Comparison of ENCODE assay signal across 26 cellular contexts in the genomic region with DNA sequence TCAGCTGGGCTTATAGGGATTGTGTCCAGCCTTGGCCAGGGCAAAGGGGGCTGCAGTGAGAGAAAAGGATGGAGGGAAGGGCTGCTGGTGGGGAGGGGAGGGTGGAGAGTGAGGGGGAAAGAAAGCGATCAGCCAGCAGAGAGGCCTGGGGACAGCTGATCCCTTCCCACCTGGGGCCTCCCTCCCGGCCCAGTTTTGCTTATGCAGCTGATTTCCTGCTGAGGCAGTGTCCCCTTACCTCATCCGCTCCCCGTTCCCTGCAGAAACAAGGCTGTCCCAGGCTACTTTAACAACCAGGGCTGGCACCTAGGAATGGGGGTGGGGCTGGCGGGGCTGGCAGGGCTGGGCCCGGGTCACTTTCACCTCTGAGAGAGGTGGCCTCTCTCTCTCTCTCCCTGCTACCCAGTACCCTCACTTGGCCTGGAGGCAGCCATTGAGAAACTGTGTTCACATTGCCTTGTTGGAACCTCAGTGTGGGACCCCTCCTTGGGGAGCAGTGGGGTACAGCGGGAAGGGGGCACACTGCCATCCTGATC. TPM values are rescaled to one million over a fixed set of nuclear protein-coding genes. Genes with fewer than 3 reads are reported as not detected.
DNase-seq lines count a peak whose midpoint lies in the region; ATAC-seq and TF ChIP-seq lines count a peak whose summit lies in the region.
"Had no signal": no experiment of that assay in that cellular context is flagged by ENCODE, and none has a peak within 500 bp of the region (broad histone marks: within the 10 kb centered on the region; RNA-seq: fewer than 3 reads in every experiment).

No MANE protein-coding gene starts in this region.

- no peak overlapping the region for H3K27ac Mint-ChIP-seq in GM23338
- no peak overlapping the region for H3K27ac Mint-ChIP-seq in endodermal cell
- H3K27ac Mint-ChIP-seq in endothelial cell (ENCODE audit: unreplicated experiment): no peak overlapping the region
- H3K27ac Mint-ChIP-seq: activated B cell treated with CpG ODN at 0.5 μM for 24 hours; activated naive CD4-positive, alpha-beta T cell treated with anti-CD3 and anti-CD28 coated beads, Interleukin-2, amount 50 U/mL, for 24 hours; activated T-helper 1 cell treated with anti-CD3 and anti-CD28 coated beads, Interleukin-12 subunit alpha, Interleukin-12 subunit beta, Interleukin-2, Interleukin-4 antibody, amounts not matched to agents 30 ng/mL and 10 ng/mL and 1 ng/mL, durations not matched to agents 14 hours and 24 hours and 36 hours; CD4-positive, CD25-positive, alpha-beta regulatory T cell; stimulated activated naive CD8-positive, alpha-beta T cell treated with anti-CD3 and anti-CD28 coated beads, Interleukin-15, Interleukin-2, amounts not matched to agents 100 ng/mL and 50 ng/mL, for 24 hours had no signal

- H2AK5ac ChIP-seq in neuronal stem cell (ENCODE audit: low read depth, low read length): no peak overlapping the region

- H3K79me2 ChIP-seq in GM23338 (replicated peaks; ENCODE audit: insufficient read depth): no peaks in the 10 kb centered on the region

- no peak overlapping the region for H4K8ac ChIP-seq in neuronal stem cell (ENCODE audit: low read depth, low read length)

- H3K9me3 Mint-ChIP-seq in GM23338 (no peaks in the 10 kb centered on the region), endodermal cell (no peaks in the 10 kb centered on the region), endothelial cell (ENCODE audit: unreplicated experiment) (no peaks in the 10 kb centered on the region)
- H3K9me3 Mint-ChIP-seq: activated B cell treated with CpG ODN at 0.5 μM for 24 hours; activated naive CD4-positive, alpha-beta T cell treated with anti-CD3 and anti-CD28 coated beads, Interleukin-2, amount 50 U/mL, for 24 hours; activated T-helper 1 cell treated with anti-CD3 and anti-CD28 coated beads, Interleukin-12 subunit alpha, Interleukin-12 subunit beta, Interleukin-2, Interleukin-4 antibody, amounts not matched to agents 30 ng/mL and 10 ng/mL and 1 ng/mL, durations not matched to agents 14 hours and 24 hours and 36 hours; CD4-positive, CD25-positive, alpha-beta regulatory T cell; stimulated activated naive CD8-positive, alpha-beta T cell treated with anti-CD3 and anti-CD28 coated beads, Interleukin-15, Interleukin-2, amounts not matched to agents 100 ng/mL and 50 ng/mL, for 24 hours had no signal

- H3K36me3 ChIP-seq in GM23338 (ENCODE audit: insufficient read depth): no peaks in the 10 kb centered on the region
- H3K36me3 ChIP-seq in HUES48 (ENCODE audit: control insufficient read depth, insufficient read depth, low read length): peaks cover 5% of the 10 kb centered on the region; the same call in 1 of the 2 replicates
- no peaks in the 10 kb centered on the region for H3K36me3 ChIP-seq in endodermal cell (ENCODE audit: control insufficient read depth, insufficient read depth, low read length)
- H3K36me3 ChIP-seq in neuronal stem cell (replicated peaks in 1 of 2; ENCODE audit: control insufficient read depth in 2 of 2, insufficient read depth in 2 of 2, low read length in 2 of 2): no peaks in the 10 kb centered on the region
- no peaks in the 10 kb centered on the region for H3K36me3 ChIP-seq in esophagus squamous epithelium
- H3K36me3 ChIP-seq: transverse colon had no signal

- H3K18ac ChIP-seq in neuronal stem cell (ENCODE audit: low read length): no peak overlapping the region

- H3K9ac ChIP-seq in HUES48 (ENCODE audit: low read depth, low read length) (no peak overlapping the region), endodermal cell (ENCODE audit: extremely low read depth, low read length, poor library complexity, severe bottlenecking) (no peak overlapping the region), neuronal stem cell (ENCODE audit: low read depth, low read length, poor library complexity) (peak overlapping the region; percentile 78)

- no peak overlapping the region for H3K14ac ChIP-seq in neuronal stem cell (ENCODE audit: low read length)

- peak overlapping the region; percentile 72 for H3K4me2 ChIP-seq in GM23338
- H3K4me2 ChIP-seq in neuronal stem cell (ENCODE audit: insufficient read depth, low read length, poor library complexity, severe bottlenecking): no peak overlapping the region

- H2BK12ac ChIP-seq in neuronal stem cell (ENCODE audit: low read length): no peak overlapping the region

- H4K20me1 ChIP-seq in GM23338 (replicated peaks; ENCODE audit: insufficient read depth): no peaks in the 10 kb centered on the region

- WGBS in endodermal cell (ENCODE audit: insufficient coverage in 1 of 2, insufficient read length in 1 of 2), 2 experiments: 37% methylated on average over 7 of the region's 7 CpGs; no CpG with 5 or more reads in 1 of the 2 experiments
- no CpG with 5 or more reads among the region's 7 CpGs for WGBS in neuronal stem cell (ENCODE audit: extremely low coverage in 2 of 2, insufficient read length in 2 of 2, insufficient replicate concordance in 1 of 2), 2 donors
- WGBS in esophagus squamous epithelium, 2 donors: 56 to 65% methylated on average over 6 of the region's 7 CpGs

- intact Hi-C loops in esophagus squamous epithelium (cut with DNase I): no loop called here

- peak; percentile 35 for ATAC-seq in GM23338
- ATAC-seq: left colon had no signal

- peaks cover 35% of the 10 kb centered on the region for H3K27me3 Mint-ChIP-seq in GM23338 (ENCODE audit: insufficient read depth, low read depth, poor library complexity)
- peaks cover 69% of the 10 kb centered on the region for H3K27me3 Mint-ChIP-seq in endodermal cell (ENCODE audit: insufficient read depth)
- peaks cover 21% of the 10 kb centered on the region for H3K27me3 Mint-ChIP-seq in endothelial cell (ENCODE audit: unreplicated experiment)

- H3K4ac ChIP-seq in neuronal stem cell (ENCODE audit: low read length): no peak overlapping the region

- peaks cover 33% of the 10 kb centered on the region for H3K4me1 ChIP-seq in GM23338 (ENCODE audit: insufficient read depth)
- H3K4me1 ChIP-seq in HUES48 (ENCODE audit: control insufficient read depth, insufficient read depth, low read length): peaks cover 31% of the 10 kb centered on the region
- peaks cover 4% of the 10 kb centered on the region for H3K4me1 ChIP-seq in endodermal cell (ENCODE audit: control insufficient read depth, insufficient read depth, low read length)
- H3K4me1 ChIP-seq in neuronal stem cell (ENCODE audit: control insufficient read depth in 2 of 2, insufficient read depth in 1 of 2, low read depth in 1 of 2, low read length in 2 of 2): peaks cover 11 to 12% of the 10 kb centered on the region in 2 donors
- H3K4me1 ChIP-seq in esophagus squamous epithelium: peaks cover 14 to 24% (median 16%) of the 10 kb centered on the region in 3 donors

- TF ChIP-seq POLR2A in esophagus squamous epithelium (IDR thresholded peaks at IDR 0.05): no peak

- peaks cover 39% of the 10 kb centered on the region for H3K4me1 Mint-ChIP-seq in GM23338
- no peaks in the 10 kb centered on the region for H3K4me1 Mint-ChIP-seq in endodermal cell
- H3K4me1 Mint-ChIP-seq in endothelial cell (ENCODE audit: unreplicated experiment): peaks cover 16% of the 10 kb centered on the region

- H2BK15ac ChIP-seq in neuronal stem cell (ENCODE audit: low read length): no peak overlapping the region

- no peak for TF ChIP-seq CTCF in GM23338 (conservative IDR thresholded peaks at IDR 0.05; ENCODE audit: low read depth in 2 of 2)
- TF ChIP-seq CTCF in endodermal cell (conservative IDR thresholded peaks at IDR 0.05): no peak
- no peak for TF ChIP-seq CTCF in esophagus squamous epithelium (IDR thresholded peaks at IDR 0.05)
- no peak for TF ChIP-seq CTCF in endothelial cell (IDR thresholded peaks at IDR 0.05; ENCODE audit: unreplicated experiment)

- H2AFZ ChIP-seq in GM23338 (no peak overlapping the region), neuronal stem cell (ENCODE audit: low read length) (no peak overlapping the region)

- H3K9me3 ChIP-seq in HUES48 (ENCODE audit: control insufficient read depth, insufficient read depth, low read length) (no peaks in the 10 kb centered on the region), endodermal cell (ENCODE audit: control insufficient read depth, low read length) (no peaks in the 10 kb centered on the region), neuronal stem cell (replicated peaks in 1 of 2; ENCODE audit: control insufficient read depth in 2 of 2, insufficient read depth in 1 of 2, low read depth in 1 of 2, low read length in 2 of 2) (no peaks in the 10 kb centered on the region), esophagus squamous epithelium (no peaks in the 10 kb centered on the region)
- H3K9me3 ChIP-seq: right atrium auricular region, transverse colon had no signal

- peaks cover 59% of the 10 kb centered on the region for H3K27me3 ChIP-seq in GM23338 (ENCODE audit: insufficient read depth)
- H3K27me3 ChIP-seq in HUES48 (ENCODE audit: control insufficient read depth, insufficient read depth, low read length): peaks cover 53% of the 10 kb centered on the region
- H3K27me3 ChIP-seq in endodermal cell (ENCODE audit: control insufficient read depth, insufficient read depth, low read length, poor library complexity, severe bottlenecking): peaks cover 68% of the 10 kb centered on the region
- H3K27me3 ChIP-seq in neuronal stem cell (ENCODE audit: control insufficient read depth in 3 of 3, insufficient read depth in 3 of 3, low read depth in 1 of 3, low read length in 3 of 3): peaks cover 26 to 92% (median 59%) of the 10 kb centered on the region in 3 experiments
- H3K27me3 ChIP-seq in esophagus squamous epithelium: peaks cover 13 to 92% (median 16%) of the 10 kb centered on the region in 4 donors
- H3K27me3 ChIP-seq: right atrium auricular region had no signal

- no peak overlapping the region for H2BK5ac ChIP-seq in neuronal stem cell (ENCODE audit: low read length)

- H3K23ac ChIP-seq in neuronal stem cell (ENCODE audit: low read depth, low read length, poor library complexity): no peak overlapping the region

- 0 out of 2 replicates have a peak, but pooled peaks cover 9% of the 10 kb centered on the region for H3F3A ChIP-seq in GM23338 (replicated peaks; ENCODE audit: low read depth)

- peak; percentile 80 for DNase-seq in GM23338 (ENCODE audit: low spot score)
- peak; percentile 85 for DNase-seq in endodermal cell
- no peak for DNase-seq in neuronal stem cell (ENCODE audit: low spot score)
- DNase-seq in NCI-H345 treated with DMSO at 0.1 percent for 48 hours (lab: John Stamatoyannopoulos, UW; ENCODE audit: unreplicated experiment): no peak
- DNase-seq in esophagus squamous epithelium (lab: John Stamatoyannopoulos, UW): no peak
- no peak for DNase-seq in endothelial cell (ENCODE audit: low spot score)
- no peak for DNase-seq in stimulated activated naive CD4-positive, alpha-beta T cell (lab: John Stamatoyannopoulos, UW)
- DNase-seq: activated B cell treated with CpG ODN at 0.5 μM for 24 hours; CD4-positive, CD25-positive, alpha-beta regulatory T cell; KG1; left colon; NCI-H146; OCI-M1; SIG-M5; stimulated activated CD4-positive, alpha-beta T cell treated with anti-CD3 and anti-CD28 coated beads, Interleukin-12 subunit alpha, Interleukin-12 subunit beta, amount 100 ng/mL, for 4 hours; SW 1271; T1000; transverse colon had no signal

- H3K9me2 ChIP-seq in GM23338 (ENCODE audit: insufficient read depth): no peaks in the 10 kb centered on the region

- peaks cover 6% of the 10 kb centered on the region; the same call in 1 of the 3 replicates for H3K36me3 Mint-ChIP-seq in GM23338 (ENCODE audit: low read depth)
- H3K36me3 Mint-ChIP-seq in endodermal cell (ENCODE audit: low read depth): no peaks in the 10 kb centered on the region
- H3K36me3 Mint-ChIP-seq in endothelial cell (ENCODE audit: low read depth, unreplicated experiment): peaks cover 6% of the 10 kb centered on the region
- H3K36me3 Mint-ChIP-seq: activated naive CD4-positive, alpha-beta T cell treated with anti-CD3 and anti-CD28 coated beads, Interleukin-2, amount 50 U/mL, for 24 hours; CD4-positive, CD25-positive, alpha-beta regulatory T cell had no signal

- no peak overlapping the region for H2BK120ac ChIP-seq in neuronal stem cell (ENCODE audit: low read depth, low read length)

- H3K4me3 ChIP-seq in GM23338 (peak overlapping the region; percentile 39; the same call in 1 of the 2 replicates), HUES48 (ENCODE audit: low read depth, low read length) (0 out of 2 replicates have a peak overlapping the region, but pooled peaks have one; percentile 14), endodermal cell (ENCODE audit: low read length) (no peak overlapping the region), neuronal stem cell (ENCODE audit: low read length in 2 of 2) (no peak overlapping the region), esophagus squamous epithelium (no peak overlapping the region)
- H3K4me3 ChIP-seq: coronary artery, right atrium auricular region, transverse colon had no signal

- no peaks in the 10 kb centered on the region for H3K79me1 ChIP-seq in neuronal stem cell (ENCODE audit: low read depth, low read length)

- H3K4me3 Mint-ChIP-seq in GM23338 (peak overlapping the region; percentile 42; the same call in 1 of the 3 replicates), endodermal cell (no peak overlapping the region), endothelial cell (ENCODE audit: unreplicated experiment) (no peak overlapping the region)
- H3K4me3 Mint-ChIP-seq: activated B cell treated with CpG ODN at 0.5 μM for 24 hours; activated naive CD4-positive, alpha-beta T cell treated with anti-CD3 and anti-CD28 coated beads, Interleukin-2, amount 50 U/mL, for 24 hours; activated T-helper 1 cell treated with anti-CD3 and anti-CD28 coated beads, Interleukin-12 subunit alpha, Interleukin-12 subunit beta, Interleukin-2, Interleukin-4 antibody, amounts not matched to agents 30 ng/mL and 10 ng/mL and 1 ng/mL, durations not matched to agents 14 hours and 24 hours and 36 hours; CD4-positive, CD25-positive, alpha-beta regulatory T cell; stimulated activated naive CD8-positive, alpha-beta T cell treated with anti-CD3 and anti-CD28 coated beads, Interleukin-15, Interleukin-2, amounts not matched to agents 100 ng/mL and 50 ng/mL, for 24 hours had no signal

- no peak overlapping the region for H4K91ac ChIP-seq in neuronal stem cell (ENCODE audit: low read depth, low read length, poor library complexity)

- H3K27ac ChIP-seq in GM23338 (ENCODE audit: low read depth): no peak overlapping the region
- no peak overlapping the region for H3K27ac ChIP-seq in HUES48 (ENCODE audit: low read depth, low read length)
- H3K27ac ChIP-seq in endodermal cell (ENCODE audit: low read depth, low read length): no peak overlapping the region
- H3K27ac ChIP-seq in neuronal stem cell (replicated peaks; ENCODE audit: low read length): no peak overlapping the region
- no peak overlapping the region for H3K27ac ChIP-seq in esophagus squamous epithelium
- H3K27ac ChIP-seq: coronary artery, transverse colon had no signal

RNA-seq across cellular contexts. Expression of a gene that starts 12.2 kb away (rescaled TPM):
- total RNA-seq in GM23338 (2014; rRNA removed; shearing (Covaris generic)): 33.8 and 37.3 TPM in 2 replicates
- polyA plus RNA-seq in GM23338 (2016; fragmentation: Nextera tagmentation; extraction: Ambion mirVana): 25.2 and 27.0 TPM in 2 replicates
- 10 to 100 TPM; 36.9 to 38.2 TPM for total RNA-seq in endodermal cell
- polyA plus RNA-seq in endodermal cell (2013, experiment 1 of 2): 23.4 TPM
- polyA plus RNA-seq in endodermal cell (2013, experiment 2 of 2): 22.9 TPM
- polyA plus RNA-seq in neuronal stem cell (2013, experiment 1 of 2): 11.1 TPM
- 10.9 TPM for polyA plus RNA-seq in neuronal stem cell (2013, experiment 2 of 2)
- total RNA-seq in esophagus squamous epithelium: 10 to 100 TPM; 18.1 to 31.1 (median 26.4) TPM
- total RNA-seq in endothelial cell (ENCODE audit: unreplicated experiment): 30.2 TPM

RNA-seq across cellular contexts. Expression of a gene that starts 27.8 kb away (rescaled TPM):
- total RNA-seq in GM23338 (2014; rRNA removed; shearing (Covaris generic)): 3.6 TPM in 1 of 2 replicates, not detected in the other
- polyA plus RNA-seq in GM23338 (2016; fragmentation: Nextera tagmentation; extraction: Ambion mirVana): 0.13 and 0.40 TPM in 2 replicates
- total RNA-seq in endodermal cell (under 1 TPM; 0.29 to 1.00 TPM), esophagus squamous epithelium (not detected), endothelial cell (ENCODE audit: unreplicated experiment) (1.6 TPM)
- 2.0 TPM for polyA plus RNA-seq in endodermal cell (2013, experiment 1 of 2)
- 1.4 TPM for polyA plus RNA-seq in endodermal cell (2013, experiment 2 of 2)
- polyA plus RNA-seq in neuronal stem cell (2013, experiment 1 of 2): 0.14 TPM
- 0.15 TPM for polyA plus RNA-seq in neuronal stem cell (2013, experiment 2 of 2)
- total RNA-seq: activated B cell treated with CpG ODN at 0.5 μM for 24 hours, left colon, mesenteric fat pad, right atrium auricular region, transverse colon had no signal
- polyA plus RNA-seq: CD4-positive, CD25-positive, alpha-beta regulatory T cell; fibroblast of lung had no signal

RNA-seq across cellular contexts. Expression of a gene that starts 51.8 kb away (rescaled TPM):
- 32.4 and 32.6 TPM in 2 replicates for total RNA-seq in GM23338 (2014; rRNA removed; shearing (Covaris generic))
- 12.6 and 12.9 TPM in 2 replicates for polyA plus RNA-seq in GM23338 (2016; fragmentation: Nextera tagmentation; extraction: Ambion mirVana)
- 10 to 100 TPM; 23.1 to 29.8 TPM for total RNA-seq in endodermal cell
- polyA plus RNA-seq in endodermal cell (2013, experiment 1 of 2): 42.6 TPM
- polyA plus RNA-seq in endodermal cell (2013, experiment 2 of 2): 38.8 TPM
- 24.0 TPM for polyA plus RNA-seq in neuronal stem cell (2013, experiment 1 of 2)
- polyA plus RNA-seq in neuronal stem cell (2013, experiment 2 of 2): 23.9 TPM
- 10 to 100 TPM in 1 of 4 donors, 1 to 10 TPM in 3; 3.8 to 29.0 (median 5.0) TPM for total RNA-seq in esophagus squamous epithelium
- 6.1 TPM for total RNA-seq in endothelial cell (ENCODE audit: unreplicated experiment)

RNA-seq across cellular contexts. Expression of a gene that starts 57.1 kb away (rescaled TPM):
- total RNA-seq in GM23338 (2014; rRNA removed; shearing (Covaris generic)): 232 and 252 TPM in 2 replicates
- 34.4 and 36.5 TPM in 2 replicates for polyA plus RNA-seq in GM23338 (2016; fragmentation: Nextera tagmentation; extraction: Ambion mirVana)
- total RNA-seq in endodermal cell (10 to 100 TPM; 51.2 to 54.0 TPM), esophagus squamous epithelium (10 to 100 TPM; 40.4 to 56.6 (median 52.6) TPM), endothelial cell (ENCODE audit: unreplicated experiment) (4.1 TPM)
- 26.1 TPM for polyA plus RNA-seq in endodermal cell (2013, experiment 1 of 2)
- polyA plus RNA-seq in endodermal cell (2013, experiment 2 of 2): 31.2 TPM
- polyA plus RNA-seq in neuronal stem cell (2013, experiment 1 of 2): 12.6 TPM
- polyA plus RNA-seq in neuronal stem cell (2013, experiment 2 of 2): 12.8 TPM

RNA-seq across cellular contexts. Expression of a gene that starts 57.3 kb away (rescaled TPM):
- 13.7 and 25.6 TPM in 2 replicates for total RNA-seq in GM23338 (2014; rRNA removed; shearing (Covaris generic))
- 5.6 TPM in 2 replicates for polyA plus RNA-seq in GM23338 (2016; fragmentation: Nextera tagmentation; extraction: Ambion mirVana)
- total RNA-seq in endodermal cell (1 to 10 TPM; 2.6 to 3.9 TPM), esophagus squamous epithelium (under 1 TPM; 0.62 to 0.87 (median 0.78) TPM), endothelial cell (ENCODE audit: unreplicated experiment) (not detected)
- polyA plus RNA-seq in endodermal cell (2013, experiment 1 of 2): 9.6 TPM
- polyA plus RNA-seq in endodermal cell (2013, experiment 2 of 2): 5.3 TPM
- 2.7 TPM for polyA plus RNA-seq in neuronal stem cell (2013, experiment 1 of 2)
- 1.8 TPM for polyA plus RNA-seq in neuronal stem cell (2013, experiment 2 of 2)
- polyA plus RNA-seq: CD4-positive, CD25-positive, alpha-beta regulatory T cell had no signal

Comparison
In these comparisons a context has a peak if more than half of its experiments do, and no peak if none do; other contexts are left out.
1. DNase-seq: peak in GM23338 (single experiment) and endodermal cell (single experiment); none in neuronal stem cell (single experiment), NCI-H345 treated with DMSO at 0.1 percent for 48 hours (single experiment), esophagus squamous epithelium (single experiment), endothelial cell (single experiment) and stimulated activated naive CD4-positive, alpha-beta T cell (0 of 6).
2. H3K4me3 ChIP-seq: peak in GM23338 (single experiment) and HUES48 (single experiment); none in endodermal cell (single experiment), neuronal stem cell (0 of 2) and esophagus squamous epithelium (0 of 4).